Comparison of ENCODE assay signal across 18 cellular contexts in genomic region chr2:143732076-143732475, GRCh38.
DNase-seq lines count a peak whose midpoint lies in the region; ATAC-seq and TF ChIP-seq lines count a peak whose summit lies in the region.
"Had no signal": no experiment of that assay in that cellular context is flagged by ENCODE, and none has a peak within 500 bp of the region (broad histone marks: within the 10 kb centered on the region; RNA-seq: fewer than 3 reads in every experiment).

No MANE protein-coding gene starts in this region.

- H3K4me1 ChIP-seq in IMR-90 (ENCODE audit: control insufficient read depth, insufficient read depth, low read length) (no peaks in the 10 kb centered on the region), RWPE2 (ENCODE audit: insufficient read depth, poor library complexity, severe bottlenecking) (peaks cover 21% of the 10 kb centered on the region), Caco-2 (no peaks in the 10 kb centered on the region)
- H3K4me1 ChIP-seq: lower lobe of right lung had no signal

- H3K27ac Mint-ChIP-seq in activated T-helper 17 cell treated with anti-CD3 and anti-CD28 coated beads, Interleukin-2, amount 50 U/mL, for 72 hours: no peak overlapping the region
- no peak overlapping the region for H3K27ac Mint-ChIP-seq in Caco-2 (ENCODE audit: unreplicated experiment)
- no peak overlapping the region for H3K27ac Mint-ChIP-seq in CD4-positive, alpha-beta T cell
- H3K27ac Mint-ChIP-seq: HFFc6 had no signal

- no peak overlapping the region for H3K23ac ChIP-seq in IMR-90 (ENCODE audit: low read depth, low read length)

- no peak for TF ChIP-seq POLR2A in IMR-90 (IDR thresholded peaks at IDR 0.05; ENCODE audit: low read depth, low read length)

- peaks cover 55% of the 10 kb centered on the region for H3K36me3 Mint-ChIP-seq in activated T-helper 17 cell treated with anti-CD3 and anti-CD28 coated beads, Interleukin-2, amount 50 U/mL, for 72 hours (ENCODE audit: low read depth)
- H3K36me3 Mint-ChIP-seq in Caco-2 (ENCODE audit: insufficient read depth, unreplicated experiment): no peaks in the 10 kb centered on the region
- H3K36me3 Mint-ChIP-seq in CD4-positive, alpha-beta T cell (ENCODE audit: low read depth): peaks cover 62% of the 10 kb centered on the region

- H2BK5ac ChIP-seq in IMR-90 (ENCODE audit: low read depth, low read length, poor library complexity, severe bottlenecking): no peak overlapping the region

- no peak overlapping the region for H3K9ac ChIP-seq in IMR-90 (ENCODE audit: low read depth, low read length)

- no peak overlapping the region for H2AK5ac ChIP-seq in IMR-90 (ENCODE audit: low read depth, low read length)

- no peak overlapping the region for H2AFZ ChIP-seq in IMR-90 (replicated peaks; ENCODE audit: low read length, poor library complexity)

- H4K91ac ChIP-seq in IMR-90 (ENCODE audit: insufficient read depth, low read depth, low read length): no peak overlapping the region

- CTCF ChIA-PET in IMR-90 (lab: Yijun Ruan, JAX): no interaction called here
- CTCF ChIA-PET in Caco-2 (lab: Charles Lee): no interaction called here
- CTCF ChIA-PET in CD4-positive, alpha-beta T cell (lab: Charles Lee): no interaction called here

- TF ChIP-seq RAD21 in IMR-90 (IDR thresholded peaks at IDR 0.05; ENCODE audit: low read length): no peak

- H4K5ac ChIP-seq in IMR-90 (ENCODE audit: low read depth, low read length): no peak overlapping the region

- H3K4me2 ChIP-seq in IMR-90 (ENCODE audit: low read depth, low read length): no peak overlapping the region

- H3K4me1 Mint-ChIP-seq in activated T-helper 17 cell treated with anti-CD3 and anti-CD28 coated beads, Interleukin-2, amount 50 U/mL, for 72 hours: peaks cover 36% of the 10 kb centered on the region
- H3K4me1 Mint-ChIP-seq in Caco-2 (ENCODE audit: low read depth, unreplicated experiment): no peaks in the 10 kb centered on the region
- H3K4me1 Mint-ChIP-seq in CD4-positive, alpha-beta T cell (ENCODE audit: low read depth): peaks cover 50% of the 10 kb centered on the region

- no peak overlapping the region for H2BK120ac ChIP-seq in IMR-90 (ENCODE audit: low read depth, low read length)

- H3K56ac ChIP-seq in IMR-90 (ENCODE audit: extremely low read depth, insufficient read depth, low read length): no peak overlapping the region

- H3K27ac ChIP-seq in IMR-90 (ENCODE audit: insufficient read depth, low read length) (no peak overlapping the region), RWPE2 (ENCODE audit: poor library complexity, severe bottlenecking) (no peak overlapping the region), epithelial cell of prostate (no peak overlapping the region)
- no peak overlapping the region for H3K27ac ChIP-seq in CD4-positive, alpha-beta T cell (ENCODE audit: low read depth, low read length)
- H3K27ac ChIP-seq: lower lobe of right lung, thoracic aorta had no signal

- H3K4ac ChIP-seq in IMR-90 (ENCODE audit: low read depth, low read length): no peak overlapping the region

- H3K9me1 ChIP-seq in IMR-90 (ENCODE audit: insufficient read depth, low read length): no peaks in the 10 kb centered on the region

- H2BK20ac ChIP-seq in IMR-90 (ENCODE audit: low read depth, low read length): no peak overlapping the region

- BruUV-seq in IMR-90 (replicated peaks; lab: Mats Ljungman, UMichigan) (no TSS peak), Caco-2 (replicated peaks; lab: Mats Ljungman, UMichigan) (no TSS peak)

- H3K4me3 ChIP-seq in IMR-90 (ENCODE audit: insufficient read depth, low read depth, low read length) (no peak overlapping the region), RWPE2 (ENCODE audit: severe bottlenecking) (no peak overlapping the region), Caco-2 (ENCODE audit: low read depth, low read length) (no peak overlapping the region)
- H3K4me3 ChIP-seq: lower lobe of right lung, thoracic aorta had no signal

- POLR2A ChIA-PET in IMR-90 (lab: Charles Lee; ENCODE audit: unreplicated experiment): no interaction called here
- POLR2A ChIA-PET in Caco-2 (lab: Charles Lee): no interaction called here
- POLR2A ChIA-PET in CD4-positive, alpha-beta T cell (lab: Charles Lee): no interaction called here

- no peak overlapping the region for H3K18ac ChIP-seq in IMR-90 (ENCODE audit: low read depth, low read length)

- H3K9me3 Mint-ChIP-seq in activated T-helper 17 cell treated with anti-CD3 and anti-CD28 coated beads, Interleukin-2, amount 50 U/mL, for 72 hours: no peaks in the 10 kb centered on the region
- H3K9me3 Mint-ChIP-seq in Caco-2 (ENCODE audit: unreplicated experiment): no peaks in the 10 kb centered on the region
- no peaks in the 10 kb centered on the region for H3K9me3 Mint-ChIP-seq in CD4-positive, alpha-beta T cell
- H3K9me3 Mint-ChIP-seq: HFFc6; naive thymus-derived CD4-positive, alpha-beta T cell had no signal

- intact Hi-C loops in IMR-90 (cut with micrococcal nuclease): no loop called here
- intact Hi-C loops in Caco-2 (cut with micrococcal nuclease; ENCODE audit: unreplicated experiment): no loop called here
- intact Hi-C loops in CD4-positive, alpha-beta T cell (cut with DNase I, micrococcal nuclease): no loop called here

- H3K36me3 ChIP-seq in IMR-90 (ENCODE audit: control insufficient read depth, insufficient read depth, low read length) (no peaks in the 10 kb centered on the region), RWPE2 (ENCODE audit: low read depth) (no peaks in the 10 kb centered on the region), Caco-2 (ENCODE audit: control insufficient read depth, insufficient read depth, low read length) (no peaks in the 10 kb centered on the region)
- H3K36me3 ChIP-seq: lower lobe of right lung, thoracic aorta had no signal

- no peak for TF ChIP-seq CTCF in IMR-90 (conservative IDR thresholded peaks at IDR 0.05; ENCODE audit: low read depth, low read length)
- TF ChIP-seq CTCF in RWPE2 (IDR thresholded peaks at IDR 0.05; ENCODE audit: poor library complexity, severe bottlenecking): no peak
- TF ChIP-seq CTCF in Caco-2 (IDR thresholded peaks at IDR 0.05; ENCODE audit: insufficient read depth in 1 of 2, low read depth in 1 of 2, low read length in 1 of 2, severe bottlenecking in 1 of 2, unreplicated experiment in 1 of 2): no peak
- no peak for TF ChIP-seq CTCF in CD4-positive, alpha-beta T cell (IDR thresholded peaks at IDR 0.05)

- DNase-seq in COR-L47 (lab: John Stamatoyannopoulos, UW): peak; percentile 24
- DNase-seq in IMR-90: peak; percentile 19
- no peak for DNase-seq in RWPE2 (ENCODE audit: low spot score)
- peak; percentile 16 for DNase-seq in epithelial cell of prostate (ENCODE audit: low read depth, low spot score)
- no peak for DNase-seq in Caco-2
- no peak for DNase-seq in CD4-positive, alpha-beta T cell
- DNase-seq: activated CD4-positive, alpha-beta T cell treated with anti-CD3 and anti-CD28 coated beads, Interleukin-2, amount 50 U/mL, for 4 hours; activated T-cell treated with anti-CD3 and anti-CD28 coated beads, Interleukin-2, amount 50 U/mL, for 1 hour; HFFc6; lower lobe of right lung; naive thymus-derived CD4-positive, alpha-beta T cell; posterior cingulate gyrus; small intestine; stimulated activated CD4-positive, alpha-beta T cell treated with anti-CD3 and anti-CD28 coated beads, Interleukin-4, amount 100 ng/mL, for 4 hours had no signal

- H3K9me3 ChIP-seq in IMR-90 (ENCODE audit: control insufficient read depth, insufficient read depth, low read length) (no peaks in the 10 kb centered on the region), RWPE2 (ENCODE audit: severe bottlenecking) (no peaks in the 10 kb centered on the region), Caco-2 (no peaks in the 10 kb centered on the region)
- no peaks in the 10 kb centered on the region for H3K9me3 ChIP-seq in CD4-positive, alpha-beta T cell (ENCODE audit: control insufficient read depth, low read length)
- H3K9me3 ChIP-seq: lower lobe of right lung, thoracic aorta had no signal

- in situ Hi-C loops in IMR-90 (cut with MboI; ENCODE audit: low sequenced_read_pairs): no loop called here

- no peaks in the 10 kb centered on the region for H3K27me3 Mint-ChIP-seq in activated T-helper 17 cell treated with anti-CD3 and anti-CD28 coated beads, Interleukin-2, amount 50 U/mL, for 72 hours
- H3K27me3 Mint-ChIP-seq in Caco-2 (ENCODE audit: insufficient read depth, unreplicated experiment): no peaks in the 10 kb centered on the region
- no peaks in the 10 kb centered on the region for H3K27me3 Mint-ChIP-seq in CD4-positive, alpha-beta T cell
- H3K27me3 Mint-ChIP-seq: activated naive CD8-positive, alpha-beta T cell; naive thymus-derived CD4-positive, alpha-beta T cell had no signal

- ATAC-seq in IMR-90 (ENCODE audit: low read depth) (no peak), RWPE2 (ENCODE audit: low read depth) (peak; percentile 70), GM18861 (IDR thresholded peaks at IDR 0.05; ENCODE audit: unreplicated experiment) (no peak)
- no peak for ATAC-seq in activated T-helper 17 cell treated with anti-CD3 and anti-CD28 coated beads, Interleukin-2, amount 50 U/mL, for 72 hours (replicated peaks)
- no peak for ATAC-seq in CD4-positive, alpha-beta T cell (ENCODE audit: poor library complexity)
- ATAC-seq: lower lobe of right lung; naive thymus-derived CD4-positive, alpha-beta T cell had no signal

- H2BK15ac ChIP-seq in IMR-90 (ENCODE audit: low read depth, low read length): no peak overlapping the region

- no peaks in the 10 kb centered on the region for H3K79me1 ChIP-seq in IMR-90 (ENCODE audit: low read depth in 1 of 2, low read length in 2 of 2)

- dilution Hi-C loops in IMR-90 (cut with HindIII; ENCODE audit: low sequenced_read_pairs, unreplicated experiment): no loop called here

- no peak overlapping the region for H3K4me3 Mint-ChIP-seq in activated T-helper 17 cell treated with anti-CD3 and anti-CD28 coated beads, Interleukin-2, amount 50 U/mL, for 72 hours
- H3K4me3 Mint-ChIP-seq in Caco-2 (ENCODE audit: unreplicated experiment): no peak overlapping the region
- no peak overlapping the region for H3K4me3 Mint-ChIP-seq in CD4-positive, alpha-beta T cell
- H3K4me3 Mint-ChIP-seq: activated naive CD8-positive, alpha-beta T cell; HFFc6; naive thymus-derived CD4-positive, alpha-beta T cell had no signal

- no peaks in the 10 kb centered on the region for H4K20me1 ChIP-seq in IMR-90 (ENCODE audit: insufficient read depth, low read length)

- H3K27me3 ChIP-seq in IMR-90 (ENCODE audit: control insufficient read depth, insufficient read depth, low read length) (no peaks in the 10 kb centered on the region), RWPE2 (ENCODE audit: insufficient read depth, poor library complexity, severe bottlenecking) (no peaks in the 10 kb centered on the region), Caco-2 (replicated peaks; ENCODE audit: control insufficient read depth, insufficient read depth, low read length) (no peaks in the 10 kb centered on the region)
- no peaks in the 10 kb centered on the region for H3K27me3 ChIP-seq in CD4-positive, alpha-beta T cell (ENCODE audit: control insufficient read depth, insufficient read depth, low read length)

- no peak overlapping the region for H3K14ac ChIP-seq in IMR-90 (replicated peaks; ENCODE audit: low read depth, low read length)

- no peak overlapping the region for H4K8ac ChIP-seq in IMR-90 (ENCODE audit: low read depth in 2 of 2, low read length in 2 of 2)

- H2AK9ac ChIP-seq in IMR-90 (replicated peaks; ENCODE audit: low read depth, low read length, poor library complexity): no peak overlapping the region

TF ChIP-seq in IMR-90, 13 proteins besides CTCF, POLR2A, EP300 and RAD21 (continues in another document):
- no peak for TF ChIP-seq SMC3 (IDR thresholded peaks at IDR 0.05; ENCODE audit: low read depth, low read length)
- TF ChIP-seq CHD1 (IDR thresholded peaks at IDR 0.05; ENCODE audit: low read depth, low read length): no peak
- no peak for TF ChIP-seq CEBPB (IDR thresholded peaks at IDR 0.05; ENCODE audit: low read depth, low read length)

Comparison
In these comparisons a context has a peak if more than half of its experiments do, and no peak if none do; other contexts are left out.
1. DNase-seq: peak in COR-L47 (single experiment), IMR-90 (single experiment) and epithelial cell of prostate (single experiment); none in RWPE2 (single experiment), Caco-2 (0 of 2) and CD4-positive, alpha-beta T cell (0 of 10).